8 cellular contexts compared by ENCODE assay signal in genomic region chr10:4981722-4982471, GRCh38. TPM values are rescaled to one million over a fixed set of nuclear protein-coding genes. Genes with fewer than 3 reads are reported as not detected.
DNase-seq lines count a peak whose midpoint lies in the region; ATAC-seq, FAIRE-seq and TF ChIP-seq lines count a peak whose summit lies in the region.

No MANE protein-coding gene starts in this region.

- H3K4me1 ChIP-seq in OCI-LY7 (ENCODE audit: insufficient read depth, low read length, poor library complexity, severe bottlenecking) (no peaks in the 10 kb centered on the region), fibroblast of lung (ENCODE audit: control insufficient read depth, extremely low read depth, insufficient read depth, low read length) (no peaks in the 10 kb centered on the region), ovary (ENCODE audit: insufficient read depth) (peaks cover 7% of the 10 kb centered on the region)

- H3K27ac ChIP-seq in OCI-LY7 (ENCODE audit: low read depth, low read length, poor library complexity, severe bottlenecking) (no peak overlapping the region), fibroblast of lung (ENCODE audit: insufficient read depth, low read length) (no peak overlapping the region), ovary (peak overlapping the region in 1 of 2 donors; percentile 22)

- FAIRE-seq in frontal cortex (lab: Jason Lieb, UNC): no peak

- H3K4me3 ChIP-seq in OCI-LY7 (ENCODE audit: low read depth, low read length, poor library complexity, severe bottlenecking) (no peak overlapping the region), fibroblast of lung (replicated peaks in 1 of 4; ENCODE audit: control extremely low read depth in 1 of 4, insufficient read depth in 1 of 4, low read depth in 3 of 4, low read length in 4 of 4) (no peak overlapping the region), ovary (no peak overlapping the region)

- H4K20me1 ChIP-seq in OCI-LY7 (ENCODE audit: insufficient read depth, low read length) (no peaks in the 10 kb centered on the region), fibroblast of lung (ENCODE audit: control insufficient read depth, extremely low read depth, insufficient read depth, low read length) (no peaks in the 10 kb centered on the region)

- intact Hi-C loops in OCI-LY7 (cut with micrococcal nuclease; ENCODE audit: unreplicated experiment) (no loop called here), ovary (cut with DNase I) (no loop called here)

- TF ChIP-seq CTCF in OCI-LY7 (conservative IDR thresholded peaks at IDR 0.05; ENCODE audit: low read length) (peak; percentile 66), fibroblast of lung (conservative IDR thresholded peaks at IDR 0.05 in 1 of 2, IDR thresholded peaks at IDR 0.05 in 1 of 2; ENCODE audit: low read depth in 1 of 2, low read length in 2 of 2) (peak; percentile 21 to 54), ovary (IDR thresholded peaks at IDR 0.05) (peak in 2 of 3 donors; percentile 40 to 61)

- no TSS peak for BruUV-seq in OCI-LY7 (replicated peaks; lab: Mats Ljungman, UMichigan)

- TF ChIP-seq EP300 in ovary (IDR thresholded peaks at IDR 0.05): no peak

- no peaks in the 10 kb centered on the region for H3K36me3 ChIP-seq in OCI-LY7 (ENCODE audit: insufficient read depth, low read length)
- H3K36me3 ChIP-seq in fibroblast of lung (ENCODE audit: control insufficient read depth, insufficient read depth, low read length): no peaks in the 10 kb centered on the region
- H3K36me3 ChIP-seq in ovary: no peaks in the 10 kb centered on the region

- DNase-seq in OCI-LY7 (ENCODE audit: low spot score): peak; percentile 44
- peak; percentile 46 to 51 for DNase-seq in fibroblast of lung (ENCODE audit: low read depth in 2 of 2)
- DNase-seq in ovary: peak in 4 of 5 donors; percentile 33 to 53 (median 49)
- no peak for DNase-seq in stimulated activated CD4-positive, alpha-beta T cell treated with anti-CD3 and anti-CD28 coated beads, Interleukin-15, amount 100 ng/mL, for 24 hours
- no peak for DNase-seq in frontal cortex (ENCODE audit: low spot score in 2 of 2)
- no peak for DNase-seq in NCI-H345 treated with DMSO at 0.1 percent for 48 hours (lab: John Stamatoyannopoulos, UW; ENCODE audit: unreplicated experiment)

- H3K27me3 ChIP-seq in fibroblast of lung (ENCODE audit: control insufficient read depth, insufficient read depth, low read length) (no peaks in the 10 kb centered on the region), ovary (no peaks in the 10 kb centered on the region)

- 16 to 29% (median 18%) methylated on average over 14 of the region's 14 CpGs for WGBS in ovary, 3 donors

- peak; percentile 74 for ATAC-seq in GM19438 (IDR thresholded peaks at IDR 0.05; ENCODE audit: low read depth, unreplicated experiment)
- ATAC-seq in GM21360 (IDR thresholded peaks at IDR 0.05; ENCODE audit: unreplicated experiment): no peak

- POLR2A ChIA-PET in OCI-LY7 (lab: Charles Lee): no interaction called here

- H3K79me2 ChIP-seq in OCI-LY7 (ENCODE audit: insufficient read depth, low read depth, low read length) (no peaks in the 10 kb centered on the region), fibroblast of lung (ENCODE audit: control insufficient read depth, insufficient read depth, low read length) (no peaks in the 10 kb centered on the region)

- H3K9me3 ChIP-seq in OCI-LY7 (ENCODE audit: low read length): no peaks in the 10 kb centered on the region
- H3K9me3 ChIP-seq in fibroblast of lung (ENCODE audit: control insufficient read depth, insufficient read depth, low read depth, low read length): no peaks in the 10 kb centered on the region
- H3K9me3 ChIP-seq in ovary: no peaks in the 10 kb centered on the region

- no peak overlapping the region for H2AFZ ChIP-seq in OCI-LY7 (ENCODE audit: low read length)
- no peak overlapping the region for H2AFZ ChIP-seq in fibroblast of lung (ENCODE audit: low read length)

- CTCF ChIA-PET in OCI-LY7 (lab: Charles Lee; ENCODE audit: unreplicated experiment): no interaction called here

- no peak for TF ChIP-seq POLR2A in ovary (IDR thresholded peaks at IDR 0.05)

- no peaks in the 10 kb centered on the region for H3K9me2 ChIP-seq in OCI-LY7 (ENCODE audit: insufficient read depth, low read length)

- H3K4me2 ChIP-seq in OCI-LY7 (ENCODE audit: low read length) (no peak overlapping the region), fibroblast of lung (ENCODE audit: extremely low read depth, insufficient read depth, low read length) (no peak overlapping the region)

- H3K9ac ChIP-seq in fibroblast of lung (ENCODE audit: insufficient read depth, low read length): no peak overlapping the region

RNA-seq across cellular contexts. Expression of gene AKR1C1, which starts 18.7 kb away (rescaled TPM):
- not detected in 2 replicates for total RNA-seq in OCI-LY7 (2014; rRNA removed; shearing (Covaris generic))
- not detected in 2 replicates for total RNA-seq in OCI-LY7 (2022)
- total RNA-seq in fibroblast of lung: 72.2 and 154 TPM in 2 replicates
- 92.9 and 118 TPM in 2 replicates for polyA plus RNA-seq in fibroblast of lung
- polyA plus RNA-seq in fibroblast of lung (2012): 52.0 and 60.0 TPM in 2 replicates
- polyA minus RNA-seq in fibroblast of lung (ENCODE audit: low replicate concordance): 75.1 and 81.9 TPM in 2 replicates
- total RNA-seq in ovary: 10 to 100 TPM in 6 of 7 donors, 1 to 10 TPM in 1; 3.6 to 22.9 (median 19.1) TPM
- 10 to 100 TPM; 11.7 to 20.6 TPM for polyA plus RNA-seq in ovary
- 30.2 TPM for total RNA-seq in frontal cortex

RNA-seq across cellular contexts. Expression of gene AKR1C2, which starts 21.8 kb away (rescaled TPM):
- total RNA-seq in OCI-LY7 (2014; rRNA removed; shearing (Covaris generic)): not detected in 2 replicates
- total RNA-seq in OCI-LY7 (2022) (not detected in 2 replicates), fibroblast of lung (10.6 and 13.4 TPM in 2 replicates), ovary (10 to 100 TPM in 5 of 7 donors, 1 to 10 TPM in 2; 2.0 to 17.4 (median 14.0) TPM), frontal cortex (39.5 TPM)
- polyA plus RNA-seq in fibroblast of lung (12.1 and 14.6 TPM in 2 replicates), ovary (10 to 100 TPM in 1 of 2 donors, 1 to 10 TPM in 1; 9.8 to 24.5 TPM)
- 10.9 and 12.2 TPM in 2 replicates for polyA plus RNA-seq in fibroblast of lung (2012)
- 6.8 and 9.7 TPM in 2 replicates for polyA minus RNA-seq in fibroblast of lung (ENCODE audit: low replicate concordance)

Comparison
In these comparisons a context has a peak if more than half of its experiments do, and no peak if none do; other contexts are left out.
1. DNase-seq: peak in OCI-LY7 (single experiment), fibroblast of lung (2 of 2) and ovary (4 of 5); none in stimulated activated CD4-positive, alpha-beta T cell treated with anti-CD3 and anti-CD28 coated beads, Interleukin-15, amount 100 ng/mL, for 24 hours (single experiment), frontal cortex (0 of 2) and NCI-H345 treated with DMSO at 0.1 percent for 48 hours (single experiment).
2. Peak in every context shown above with its lines, with median percentiles within 50 percentile points of each other: CTCF ChIP-seq.